Comparison of ENCODE assay signal across 8 cellular contexts in genomic region chr12:94262228-94263010, GRCh38.
DNase-seq lines count a peak whose midpoint lies in the region; ATAC-seq and TF ChIP-seq lines count a peak whose summit lies in the region.

No MANE protein-coding gene starts in this region.

- peak overlapping the region; percentile 77 for H3K27ac ChIP-seq in OCI-LY3 (ENCODE audit: low read length)
- H3K27ac ChIP-seq in osteoblast (ENCODE audit: low read depth, low read length), result peak overlapping the region; percentile 70
- peak overlapping the region; percentile 70 for H3K27ac ChIP-seq in temporal lobe (ENCODE audit: low read depth, low read length)

- TF ChIP-seq CTCF in OCI-LY3 (IDR thresholded peaks at IDR 0.05; ENCODE audit: low read depth, low read length) (no peak), fibroblast of pulmonary artery (IDR thresholded peaks at IDR 0.05; ENCODE audit: low read length, missing control alignments) (no peak), osteoblast (IDR thresholded peaks at IDR 0.05; ENCODE audit: extremely low read depth, low read depth, low read length) (no peak)

- DNase-seq in ACHN, result peak; percentile 97
- DNase-seq in activated T-helper 1 cell treated with anti-CD3 and anti-CD28 coated beads, Interleukin-2, amount 50 U/mL, for 16 hours (ENCODE audit: low read depth in 1 of 2, low spot score in 1 of 2), result peak; percentile 43 to 53
- DNase-seq in fibroblast of pulmonary artery (ENCODE audit: low read depth), result peak; percentile 98
- peak; percentile 91 for DNase-seq in osteoblast (ENCODE audit: insufficient read length, low spot score, missing footprints)

- no peaks in the 10 kb centered on the region for H4K20me1 ChIP-seq in OCI-LY3 (ENCODE audit: insufficient read depth, low read length)
- H4K20me1 ChIP-seq in osteoblast (ENCODE audit: insufficient read depth, low read length), result no peaks in the 10 kb centered on the region

- H2AFZ ChIP-seq in OCI-LY3 (ENCODE audit: low read depth, low read length) (peak overlapping the region; percentile 85), osteoblast (ENCODE audit: low read length) (peak overlapping the region; percentile 95)

- H3K4me3 ChIP-seq in OCI-LY3 (ENCODE audit: low read length) (peak overlapping the region; percentile 87), fibroblast of pulmonary artery (replicated peaks; ENCODE audit: low read depth, low read length) (peak overlapping the region; percentile 69), osteoblast (ENCODE audit: insufficient read depth, low read length) (peak overlapping the region; percentile 85)

- in situ Hi-C loops in ACHN (cut with HindIII; ENCODE audit: low pct_ligation_motif_present, low pct_unique_long_range_greater_than_20kb, low sequenced_read_pairs), result no loop called here

- H3K79me2 ChIP-seq in OCI-LY3 (ENCODE audit: low read length) (no peaks in the 10 kb centered on the region), osteoblast (ENCODE audit: insufficient read depth, low read length) (no peaks in the 10 kb centered on the region)

- H3K36me3 ChIP-seq in OCI-LY3 (replicated peaks; ENCODE audit: low read depth, low read length), result no peaks in the 10 kb centered on the region
- no peaks in the 10 kb centered on the region for H3K36me3 ChIP-seq in osteoblast (ENCODE audit: insufficient read depth, low read length)

- ATAC-seq in GM18909 (IDR thresholded peaks at IDR 0.05; ENCODE audit: poor library complexity, unreplicated experiment) (peak; percentile 71), HG03280 (IDR thresholded peaks at IDR 0.05; ENCODE audit: unreplicated experiment) (peak; percentile 45)

- H3K9ac ChIP-seq in OCI-LY3 (ENCODE audit: low read length), result peak overlapping the region; percentile 85

- H3K27me3 ChIP-seq in OCI-LY3 (ENCODE audit: low read depth, low read length), result no peaks in the 10 kb centered on the region
- H3K27me3 ChIP-seq in osteoblast (ENCODE audit: insufficient read depth, low read length), result no peaks in the 10 kb centered on the region

- H3K9me3 ChIP-seq in OCI-LY3 (ENCODE audit: insufficient read depth, low read length) (no peaks in the 10 kb centered on the region), osteoblast (ENCODE audit: low read depth, low read length) (no peaks in the 10 kb centered on the region)

- H3K4me2 ChIP-seq in OCI-LY3 (ENCODE audit: low read length) (peak overlapping the region; percentile 87), osteoblast (ENCODE audit: insufficient read depth, low read length) (peak overlapping the region; percentile 84)

- peaks cover 52% of the 10 kb centered on the region for H3K4me1 ChIP-seq in OCI-LY3 (ENCODE audit: low read length)
- peaks cover 19% of the 10 kb centered on the region for H3K4me1 ChIP-seq in osteoblast (ENCODE audit: insufficient read depth, low read length)

Comparison
In these comparisons a context has a peak if more than half of its experiments do, and no peak if none do; other contexts are left out.
1. Peak in every context shown above with its lines: DNase-seq, ATAC-seq, H3K4me3 ChIP-seq and H3K27ac ChIP-seq.
2. DNase-seq: peak in every context shown above with its lines; median percentile 98 in fibroblast of pulmonary artery; 97 in ACHN; 91 in osteoblast; 48 in activated T-helper 1 cell treated with anti-CD3 and anti-CD28 coated beads, Interleukin-2, amount 50 U/mL, for 16 hours.